In genomic region chr13:112056284-112056727, GRCh38 we compare ENCODE assay signal across 17 cellular contexts. TPM values are rescaled to one million over a fixed set of nuclear protein-coding genes. Genes with fewer than 3 reads are reported as not detected.
DNase-seq lines count a peak whose midpoint lies in the region; ATAC-seq and TF ChIP-seq lines count a peak whose summit lies in the region.
"Had no signal": no experiment of that assay in that cellular context is flagged by ENCODE, and none has a peak within 500 bp of the region (broad histone marks: within the 10 kb centered on the region; RNA-seq: fewer than 3 reads in every experiment).

No MANE protein-coding gene starts in this region.

- no peak overlapping the region for H3K4me3 ChIP-seq in brain microvascular endothelial cell (ENCODE audit: low read depth, low read length)
- H3K4me3 ChIP-seq in mucosa of descending colon, result no peak overlapping the region
- H3K4me3 ChIP-seq: GM12878, Peyer's patch, thoracic aorta had no signal

- no peaks in the 10 kb centered on the region for H3K9me3 ChIP-seq in mucosa of descending colon
- H3K9me3 ChIP-seq: BE2C, Peyer's patch, thoracic aorta had no signal

- intact Hi-C loops in mucosa of descending colon (cut with DNase I, micrococcal nuclease), result no loop called here

- in situ Hi-C loops in brain microvascular endothelial cell (cut with HindIII; ENCODE audit: low pct_ligation_motif_present, low sequenced_read_pairs), result no loop called here

- TF ChIP-seq CTCF in GM10266 (IDR thresholded peaks at IDR 0.05; ENCODE audit: control insufficient read depth, insufficient read depth, low read depth, missing control alignments), result no peak
- TF ChIP-seq CTCF in brain microvascular endothelial cell (IDR thresholded peaks at IDR 0.05; ENCODE audit: low read depth, low read length, missing control alignments), result no peak
- no peak for TF ChIP-seq CTCF in mucosa of descending colon (IDR thresholded peaks at IDR 0.05)

- DNase-seq in COLO668 (lab: John Stamatoyannopoulos, UW; ENCODE audit: unreplicated experiment), result peak; percentile 82
- DNase-seq in GM10266 (ENCODE audit: extremely low spot score), result peak; percentile 44
- peak; percentile 82 for DNase-seq in NCI-H345 (lab: John Stamatoyannopoulos, UW)
- DNase-seq in iPS-NIHi11 (ENCODE audit: low spot score), result peak; percentile 83
- DNase-seq in brain microvascular endothelial cell, result no peak
- no peak for DNase-seq in mucosa of descending colon
- DNase-seq: activated T-cell treated with anti-CD3 and anti-CD28 coated beads, Interleukin-2, amount 50 U/mL, for 24 hours; BE2C; HFFc6; left cardiac atrium; Peyer's patch had no signal

- no peaks in the 10 kb centered on the region for H3K36me3 ChIP-seq in brain microvascular endothelial cell (replicated peaks)
- no peaks in the 10 kb centered on the region for H3K36me3 ChIP-seq in mucosa of descending colon (ENCODE audit: low read depth)
- H3K36me3 ChIP-seq: BE2C, Peyer's patch, thoracic aorta had no signal

- no peaks in the 10 kb centered on the region for H3K4me1 ChIP-seq in mucosa of descending colon (ENCODE audit: low read depth)
- H3K4me1 ChIP-seq: BE2C had no signal

- H3K27me3 ChIP-seq in brain microvascular endothelial cell (replicated peaks), result peaks cover 82% of the 10 kb centered on the region

- ATAC-seq in HG03097 (IDR thresholded peaks at IDR 0.05; ENCODE audit: low FRiP score, unreplicated experiment) (no peak), HG03108 (IDR thresholded peaks at IDR 0.05; ENCODE audit: unreplicated experiment) (no peak), mucosa of descending colon (no peak)
- ATAC-seq: activated CD4-positive, CD25-positive, alpha-beta regulatory T cell treated with anti-CD3 and anti-CD28 coated beads, Interleukin-2, amount 50 U/mL, for 24 hours; GM12878; left cardiac atrium had no signal

- H3K27ac ChIP-seq in brain microvascular endothelial cell, result no peak overlapping the region
- H3K27ac ChIP-seq: Peyer's patch, thoracic aorta had no signal

RNA-seq across cellular contexts. Expression of gene SOX1, which starts 10.6 kb away (rescaled TPM):
- total RNA-seq in mucosa of descending colon, result under 1 TPM in 1 of 3 donors, not detected in 2; 0.19 TPM
- total RNA-seq: GM12878, HFFc6, left cardiac atrium, LHCN-M2, Peyer's patch, thoracic aorta had no signal

Comparison
In these comparisons a context has a peak if more than half of its experiments do, and no peak if none do; other contexts are left out.
1. DNase-seq: peak in COLO668 (single experiment), GM10266 (single experiment), NCI-H345 (single experiment) and iPS-NIHi11 (single experiment); none in brain microvascular endothelial cell (single experiment) and mucosa of descending colon (0 of 3).